9 cellular contexts compared by ENCODE assay signal in the genomic region with DNA sequence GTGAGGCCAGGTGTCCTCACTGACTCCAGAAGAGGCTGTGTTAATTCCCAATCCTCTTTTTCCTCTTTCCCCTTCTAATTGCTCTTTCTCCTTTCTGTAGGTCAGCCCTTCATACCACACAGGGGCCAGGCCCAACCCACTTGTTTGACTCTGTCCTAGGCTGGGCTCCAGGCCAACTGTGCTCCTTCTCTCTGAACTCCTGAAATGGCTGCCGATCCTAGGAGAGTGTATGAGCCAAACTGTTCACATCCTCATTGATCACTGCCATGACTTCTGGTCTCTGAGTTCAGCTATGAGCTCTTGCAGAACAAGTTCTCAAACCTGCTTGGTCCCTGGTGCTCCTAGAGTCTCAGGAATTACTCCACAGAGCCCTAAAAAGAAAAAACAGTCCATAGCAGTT.
DNase-seq lines count a peak whose midpoint lies in the region; ATAC-seq, FAIRE-seq and TF ChIP-seq lines count a peak whose summit lies in the region.
"Had no signal": no experiment of that assay in that cellular context is flagged by ENCODE, and none has a peak within 500 bp of the region (broad histone marks: within the 10 kb centered on the region; RNA-seq: fewer than 3 reads in every experiment).

No MANE protein-coding gene starts in this region.

- H3K4me1 Mint-ChIP-seq in naive thymus-derived CD4-positive, alpha-beta T cell: peaks cover 0 to 6% (median 0%) of the 10 kb centered on the region in 7 donors

- peak overlapping the region in 3 of 4 donors; percentile 55 to 79 (median 72) for H3K27ac ChIP-seq in body of pancreas
- no peak overlapping the region for H3K27ac ChIP-seq in naive thymus-derived CD4-positive, alpha-beta T cell (ENCODE audit: low read depth, low read length)

- POLR2A ChIA-PET in naive thymus-derived CD4-positive, alpha-beta T cell (lab: Charles Lee): no interaction called here

- H3K9me3 ChIP-seq in body of pancreas: no peaks in the 10 kb centered on the region
- no peaks in the 10 kb centered on the region for H3K9me3 ChIP-seq in naive thymus-derived CD4-positive, alpha-beta T cell (ENCODE audit: control insufficient read depth in 2 of 3, low read length in 3 of 3)

- peaks cover 0 to 9% (median 0%) of the 10 kb centered on the region in 11 donors for H3K9me3 Mint-ChIP-seq in naive thymus-derived CD4-positive, alpha-beta T cell

- H3K36me3 Mint-ChIP-seq in naive thymus-derived CD4-positive, alpha-beta T cell: peaks cover 9 to 48% (median 23%) of the 10 kb centered on the region in 5 donors

- H3K27ac Mint-ChIP-seq in naive thymus-derived CD4-positive, alpha-beta T cell: peak overlapping the region in 1 of 9 donors; percentile 1
- H3K27ac Mint-ChIP-seq: activated T-cell treated with anti-CD3 and anti-CD28 coated beads, Interleukin-2, amount 50 U/mL, for 24 hours had no signal

- no peaks in the 10 kb centered on the region for H3K27me3 Mint-ChIP-seq in naive thymus-derived CD4-positive, alpha-beta T cell
- H3K27me3 Mint-ChIP-seq: activated T-cell treated with anti-CD3 and anti-CD28 coated beads, Interleukin-2, amount 50 U/mL, for 24 hours had no signal

- H3K4me3 ChIP-seq in body of pancreas: no peak overlapping the region
- no peak overlapping the region for H3K4me3 ChIP-seq in naive thymus-derived CD4-positive, alpha-beta T cell (ENCODE audit: low read length)

- WGBS in body of pancreas, 2 donors: 0 to 17% methylated on average over 1 of the region's 1 CpG

- FAIRE-seq in urothelium cell line (lab: Jason Lieb, UNC) (no peak), GM19239 (lab: Jason Lieb, UNC) (no peak)

- DNase-seq in NOMO-1 treated with DMSO at 0.1 percent for 48 hours (lab: John Stamatoyannopoulos, UW; ENCODE audit: unreplicated experiment): peak; percentile 11
- DNase-seq in NOMO-1 treated with dmso at 0.1 percent for 144 hours (lab: John Stamatoyannopoulos, UW; ENCODE audit: unreplicated experiment): no peak
- DNase-seq in body of pancreas: peak; percentile 84 to 93 (median 90)
- DNase-seq in left kidney (ENCODE audit: low read depth, low spot score): peak; percentile 22
- DNase-seq in urothelium cell line (ENCODE audit: low spot score): peak; percentile 70
- DNase-seq in cerebellar nuclear complex (lab: John Stamatoyannopoulos, UW): no peak
- DNase-seq in naive thymus-derived CD4-positive, alpha-beta T cell: no peak
- DNase-seq in GM19239 (ENCODE audit: insufficient read length, low spot score): no peak
- DNase-seq: activated T-cell treated with anti-CD3 and anti-CD28 coated beads, Interleukin-2, amount 50 U/mL, for 24 hours had no signal

- no peak for TF ChIP-seq CTCF in body of pancreas (IDR thresholded peaks at IDR 0.05)

- peaks cover 19% of the 10 kb centered on the region for H3K4me1 ChIP-seq in body of pancreas
- H3K4me1 ChIP-seq in naive thymus-derived CD4-positive, alpha-beta T cell (ENCODE audit: control insufficient read depth in 2 of 2, insufficient read depth in 2 of 2, low read length in 2 of 2): no peaks in the 10 kb centered on the region

- no peaks in the 10 kb centered on the region for H3K36me3 ChIP-seq in body of pancreas (replicated peaks in 1 of 2; ENCODE audit: insufficient read depth in 1 of 2, low read depth in 2 of 2)
- H3K36me3 ChIP-seq in naive thymus-derived CD4-positive, alpha-beta T cell (ENCODE audit: control insufficient read depth in 2 of 3, insufficient read depth in 3 of 3, low read length in 3 of 3): no peaks in the 10 kb centered on the region

- CTCF ChIA-PET in naive thymus-derived CD4-positive, alpha-beta T cell (lab: Charles Lee): no interaction called here

- no peak overlapping the region for H3K4me3 Mint-ChIP-seq in naive thymus-derived CD4-positive, alpha-beta T cell
- H3K4me3 Mint-ChIP-seq: activated T-cell treated with anti-CD3 and anti-CD28 coated beads, Interleukin-2, amount 50 U/mL, for 24 hours had no signal

- no peak for TF ChIP-seq POLR2A in body of pancreas (IDR thresholded peaks at IDR 0.05)

- intact Hi-C loops in body of pancreas (cut with DNase I): no loop called here
- intact Hi-C loops in naive thymus-derived CD4-positive, alpha-beta T cell (cut with micrococcal nuclease): no loop called here

- no peaks in the 10 kb centered on the region for H3K27me3 ChIP-seq in body of pancreas
- no peaks in the 10 kb centered on the region for H3K27me3 ChIP-seq in naive thymus-derived CD4-positive, alpha-beta T cell (ENCODE audit: control insufficient read depth in 2 of 2, insufficient read depth in 2 of 2, low read length in 2 of 2)

- peak; percentile 96 for ATAC-seq in body of pancreas
- ATAC-seq in naive thymus-derived CD4-positive, alpha-beta T cell: no peak

Comparison
In these comparisons a context has a peak if more than half of its experiments do, and no peak if none do; other contexts are left out.
1. DNase-seq: peak in NOMO-1 treated with DMSO at 0.1 percent for 48 hours (single experiment), body of pancreas (4 of 4), left kidney (single experiment) and urothelium cell line (single experiment); none in NOMO-1 treated with dmso at 0.1 percent for 144 hours (single experiment), cerebellar nuclear complex (0 of 2), naive thymus-derived CD4-positive, alpha-beta T cell (0 of 9) and GM19239 (single experiment).